12 cellular contexts compared by ENCODE assay signal in the genomic region with DNA sequence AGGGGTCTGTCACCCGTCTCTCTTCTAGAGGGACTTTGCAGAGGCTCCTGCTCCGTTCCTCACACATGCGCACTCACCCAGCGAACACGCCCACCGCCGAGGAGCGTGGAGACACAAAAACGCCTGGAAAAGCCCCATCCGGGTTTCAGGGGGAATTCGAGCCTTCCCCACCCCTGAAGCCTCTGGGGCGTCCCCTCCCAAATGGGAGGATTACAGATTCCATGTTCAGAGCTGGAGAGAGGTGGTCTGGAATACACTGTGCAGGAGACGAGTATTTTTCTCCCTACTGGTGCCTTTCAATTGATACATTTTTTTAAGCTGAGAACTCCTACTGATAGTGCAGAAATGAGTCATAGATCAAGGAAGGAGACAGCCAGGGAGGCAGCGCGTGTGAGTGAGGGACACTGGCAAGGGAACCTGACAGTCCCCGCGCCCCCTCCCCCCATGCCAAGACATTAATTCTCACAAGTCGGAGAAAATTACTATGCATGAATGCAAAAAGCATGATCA. TPM values are rescaled to one million over a fixed set of nuclear protein-coding genes. Genes with fewer than 3 reads are reported as not detected.
A peak's percentile ranks its signal among the peaks of the same experiment; 100 is the strongest.
DNase-seq lines count a peak whose midpoint lies in the region; ATAC-seq, FAIRE-seq and TF ChIP-seq lines count a peak whose summit lies in the region.
"Had no signal": no experiment of that assay in that cellular context is flagged by ENCODE, and none has a peak within 500 bp of the region (broad histone marks: within the 10 kb centered on the region; RNA-seq: fewer than 3 reads in every experiment).

No MANE protein-coding gene starts in this region.

- H2BK5ac ChIP-seq in H9 (ENCODE audit: insufficient read length, low read length), result no peak overlapping the region

- H2BK20ac ChIP-seq in H9 (ENCODE audit: low read depth, low read length, poor library complexity, severe bottlenecking), result no peak overlapping the region

- FAIRE-seq in pancreas (lab: Jason Lieb, UNC), result no peak

- intact Hi-C loops in psoas muscle (cut with DNase I) (no loop called here), upper lobe of right lung (cut with DNase I) (no loop called here), pancreas (cut with DNase I) (no loop called here)

- no CpG with 5 or more reads among the region's 18 CpGs for WGBS in H9 (ENCODE audit: extremely low coverage, insufficient read length, low lambda C conversion rate)
- 24 to 33% (median 26%) methylated on average over 18 of the region's 18 CpGs for WGBS in psoas muscle, 3 donors
- WGBS in pancreas, 2 donors, result 36 to 52% methylated on average over 18 of the region's 18 CpGs

- H3K27me3 ChIP-seq in H9 (ENCODE audit: insufficient read depth, low read length), result no peaks in the 10 kb centered on the region
- peaks cover 0 to 14% (median 10%) of the 10 kb centered on the region in 3 donors for H3K27me3 ChIP-seq in psoas muscle (ENCODE audit: insufficient read depth in 3 of 3, low read length in 2 of 3)
- H3K27me3 ChIP-seq in upper lobe of right lung, result peaks cover 32% of the 10 kb centered on the region
- H3K27me3 ChIP-seq in pancreas, result no peaks in the 10 kb centered on the region

- no peaks in the 10 kb centered on the region for H4K20me1 ChIP-seq in H9 (ENCODE audit: control insufficient read depth, insufficient read depth, insufficient read length)

- no peak overlapping the region for H3T11ph ChIP-seq in H9 (ENCODE audit: low read length)

- H3K23me2 ChIP-seq in H9 (ENCODE audit: insufficient read length, low read depth, low read length, poor library complexity, severe bottlenecking), result peaks cover 8% of the 10 kb centered on the region

- no peak for TF ChIP-seq CTCF in H9 (conservative IDR thresholded peaks at IDR 0.05)
- no peak for TF ChIP-seq CTCF in psoas muscle (IDR thresholded peaks at IDR 0.05)
- no peak for TF ChIP-seq CTCF in upper lobe of right lung (IDR thresholded peaks at IDR 0.05)
- no peak for TF ChIP-seq CTCF in pancreas (IDR thresholded peaks at IDR 0.05)

- no peak overlapping the region for H2BK120ac ChIP-seq in H9 (ENCODE audit: low read depth, low read length, poor library complexity, severe bottlenecking)

- no peak overlapping the region for H3K27ac ChIP-seq in H9 (ENCODE audit: insufficient read length, low read depth, low read length)
- no peak overlapping the region for H3K27ac ChIP-seq in psoas muscle
- H3K27ac ChIP-seq in upper lobe of right lung, result no peak overlapping the region
- H3K27ac ChIP-seq in pancreas, result no peak overlapping the region
- H3K27ac ChIP-seq: KMS-11, thoracic aorta had no signal

- H3K79me1 ChIP-seq in H9 (ENCODE audit: insufficient read depth, low read depth, low read length, poor library complexity, severe bottlenecking), result no peaks in the 10 kb centered on the region

- no peaks in the 10 kb centered on the region; a peak in 1 of 5 replicates for H3K9me3 Mint-ChIP-seq in H9
- no peaks in the 10 kb centered on the region for H3K9me3 Mint-ChIP-seq in effector memory CD8-positive, alpha-beta T cell

- DNase-seq in H9 (peak; percentile 92), NCI-H187 (lab: John Stamatoyannopoulos, UW) (no peak), psoas muscle (no peak), upper lobe of right lung (no peak), pancreas (no peak)
- DNase-seq in activated CD8-positive, alpha-beta memory T cell treated with anti-CD3 and anti-CD28 coated beads, Interleukin-2, amount 50 U/mL, for 4 hours, result peak; percentile 79
- DNase-seq in effector memory CD8-positive, alpha-beta T cell, result no peak
- DNase-seq in stimulated activated CD4-positive, alpha-beta T cell treated with anti-CD3 and anti-CD28 coated beads, Interleukin-1b, Interleukin-23, amount 100 ng/mL, for 24 hours (ENCODE audit: low read depth in 4 of 4, low spot score in 1 of 4), result peak; percentile 62 to 78 (median 72)
- DNase-seq: DMS 273 treated with DMSO at 0.1 percent for 48 hours, Right ventricle myocardium superior had no signal

- H3K79me2 ChIP-seq in H9 (ENCODE audit: insufficient read depth, low read length), result no peaks in the 10 kb centered on the region; the same call in 1 of the 2 replicates

- H3K18ac ChIP-seq in H9 (ENCODE audit: insufficient read length, low read depth, low read length), result no peak overlapping the region

- H3K27ac Mint-ChIP-seq in H9, result peak overlapping the region; percentile 15 to 76 (median 24); a peak in 5 of 7 replicates
- peak overlapping the region; percentile 99 for H3K27ac Mint-ChIP-seq in effector memory CD8-positive, alpha-beta T cell

- H3K27me3 Mint-ChIP-seq in H9 (ENCODE audit: low read depth), result no peaks in the 10 kb centered on the region; the same call in 1 of the 2 replicates
- H3K27me3 Mint-ChIP-seq in effector memory CD8-positive, alpha-beta T cell, result no peaks in the 10 kb centered on the region

- H2AFZ ChIP-seq in H9 (ENCODE audit: low read length), result no peak overlapping the region

- H3K14ac ChIP-seq in H9 (ENCODE audit: insufficient read depth, low read length), result no peak overlapping the region

- no peak overlapping the region for H4K8ac ChIP-seq in H9 (replicated peaks; ENCODE audit: insufficient read length, low read depth, low read length)

- peak; percentile 20 for ATAC-seq in effector memory CD8-positive, alpha-beta T cell (replicated peaks)
- ATAC-seq in psoas muscle, result no peak
- no peak for ATAC-seq in upper lobe of right lung
- no peak for ATAC-seq in pancreas

- no peak overlapping the region for H4K5ac ChIP-seq in H9 (ENCODE audit: insufficient read length, low read depth, low read length)

- no peak overlapping the region for H2BK12ac ChIP-seq in H9 (ENCODE audit: insufficient read length, low read depth, low read length)

- peak overlapping the region; percentile 70 to 82 for H3K4me3 Mint-ChIP-seq in H9
- peak overlapping the region; percentile 94 to 99 for H3K4me3 Mint-ChIP-seq in effector memory CD8-positive, alpha-beta T cell

- H3K36me3 ChIP-seq in psoas muscle (ENCODE audit: insufficient read depth in 1 of 2, low read depth in 1 of 2), result no peaks in the 10 kb centered on the region
- H3K36me3 ChIP-seq in upper lobe of right lung, result no peaks in the 10 kb centered on the region
- no peaks in the 10 kb centered on the region for H3K36me3 ChIP-seq in pancreas
- H3K36me3 ChIP-seq: thoracic aorta had no signal

- H2AK5ac ChIP-seq in H9 (ENCODE audit: insufficient read length, low read length), result no peak overlapping the region

- H2BK15ac ChIP-seq in H9 (ENCODE audit: low read depth, low read length), result no peak overlapping the region

- no peaks in the 10 kb centered on the region for H3K36me3 Mint-ChIP-seq in H9 (ENCODE audit: insufficient read depth in 1 of 3, low read depth in 3 of 3)
- H3K36me3 Mint-ChIP-seq in effector memory CD8-positive, alpha-beta T cell (ENCODE audit: insufficient read depth), result peaks cover 98% of the 10 kb centered on the region

- H3K4ac ChIP-seq in H9 (ENCODE audit: low read depth, low read length), result no peak overlapping the region

- H3K9ac ChIP-seq in H9 (ENCODE audit: extremely low read depth, insufficient read length, low read length), result no peak overlapping the region
- H3K9ac ChIP-seq: KMS-11 had no signal

- H3K4me3 ChIP-seq in psoas muscle (no peak overlapping the region), upper lobe of right lung (no peak overlapping the region), pancreas (no peak overlapping the region)
- H3K4me3 ChIP-seq: thoracic aorta had no signal

- H4K91ac ChIP-seq in H9 (ENCODE audit: insufficient read length, low read depth, low read length), result no peak overlapping the region

- peaks cover 54 to 75% of the 10 kb centered on the region in 2 experiments for H3K4me1 Mint-ChIP-seq in H9
- peaks cover 83 to 87% of the 10 kb centered on the region in 2 donors for H3K4me1 Mint-ChIP-seq in effector memory CD8-positive, alpha-beta T cell (ENCODE audit: low read depth in 2 of 2)

- peak overlapping the region; percentile 84 for H3K4me2 ChIP-seq in H9 (ENCODE audit: insufficient read depth, insufficient read length, low read length)
- H3K4me2 ChIP-seq: KMS-11 had no signal

- H3K56ac ChIP-seq in H9 (ENCODE audit: insufficient read length, low read depth, low read length), result no peak overlapping the region

- H3K4me1 ChIP-seq in H9 (ENCODE audit: insufficient read depth, low read length), result peaks cover 2% of the 10 kb centered on the region; the same call in 1 of the 2 replicates
- H3K4me1 ChIP-seq in psoas muscle, result no peaks in the 10 kb centered on the region
- no peaks in the 10 kb centered on the region for H3K4me1 ChIP-seq in upper lobe of right lung
- H3K4me1 ChIP-seq in pancreas, result no peaks in the 10 kb centered on the region

- H3K23ac ChIP-seq in H9 (ENCODE audit: insufficient read length, low read depth, low read length), result no peak overlapping the region

- H3K9me3 ChIP-seq in H9 (ENCODE audit: control insufficient read depth, low read depth, low read length), result no peaks in the 10 kb centered on the region
- peaks cover 5% of the 10 kb centered on the region for H3K9me3 ChIP-seq in psoas muscle
- no peaks in the 10 kb centered on the region for H3K9me3 ChIP-seq in upper lobe of right lung
- H3K9me3 ChIP-seq in pancreas, result no peaks in the 10 kb centered on the region

RNA-seq across cellular contexts. Expression of a gene that starts 37.0 kb away (rescaled TPM):
- total RNA-seq in H9 (2021) (4.9 and 5.1 TPM in 2 replicates), psoas muscle (under 1 TPM in 3 of 4 donors, not detected in 1; 0.15 to 0.34 (median 0.17) TPM), upper lobe of right lung (2.4 TPM), pancreas (under 1 TPM; 0.12 to 0.47 (median 0.36) TPM)
- polyA plus RNA-seq in psoas muscle (under 1 TPM in 2 of 3 donors, not detected in 1; 0.01 to 0.03 TPM), pancreas (under 1 TPM; 0.04 to 0.07 TPM)

Comparison
In these comparisons a context has a peak if more than half of its experiments do, and no peak if none do; other contexts are left out.
1. DNase-seq: peak in H9 (single experiment), activated CD8-positive, alpha-beta memory T cell treated with anti-CD3 and anti-CD28 coated beads, Interleukin-2, amount 50 U/mL, for 4 hours (single experiment) and stimulated activated CD4-positive, alpha-beta T cell treated with anti-CD3 and anti-CD28 coated beads, Interleukin-1b, Interleukin-23, amount 100 ng/mL, for 24 hours (4 of 4); none in effector memory CD8-positive, alpha-beta T cell (0 of 3), NCI-H187 (0 of 2), psoas muscle (0 of 2), upper lobe of right lung (single experiment) and pancreas (0 of 6).